Comparison of ENCODE assay signal across 13 cellular contexts in genomic region chr5:168301593-168302388, GRCh38. TPM values are rescaled to one million over a fixed set of nuclear protein-coding genes. Genes with fewer than 3 reads are reported as not detected.
DNase-seq lines count a peak whose midpoint lies in the region; ATAC-seq, FAIRE-seq and TF ChIP-seq lines count a peak whose summit lies in the region.
"Had no signal": no experiment of that assay in that cellular context is flagged by ENCODE, and none has a peak within 500 bp of the region (broad histone marks: within the 10 kb centered on the region; RNA-seq: fewer than 3 reads in every experiment).

No MANE protein-coding gene starts in this region.

- no peaks in the 10 kb centered on the region for H3K27me3 Mint-ChIP-seq in Calu3 (ENCODE audit: unreplicated experiment)

- H3K4me3 Mint-ChIP-seq in Calu3 (ENCODE audit: low read depth, unreplicated experiment), result peak overlapping the region; percentile 71
- H3K4me3 Mint-ChIP-seq: naive thymus-derived CD8-positive, alpha-beta T cell had no signal

- H3K36me3 ChIP-seq in bronchial epithelial cell (ENCODE audit: control insufficient read depth, insufficient read depth, low read length) (peaks cover 2% of the 10 kb centered on the region), mucosa of descending colon (ENCODE audit: low read depth) (no peaks in the 10 kb centered on the region)

- intact Hi-C loops in Calu3 (cut with micrococcal nuclease; ENCODE audit: unreplicated experiment), result loop anchor here (1.0 kb wide), 1 partner anchor 15 kb away; no protein-coding TSS in a partner anchor
- intact Hi-C loops in mucosa of descending colon (cut with DNase I, micrococcal nuclease), result no loop called here

- DNase-seq in Calu3, result peak; percentile 90
- DNase-seq in M059J (ENCODE audit: low read depth), result peak; percentile 88
- DNase-seq in bronchial epithelial cell (ENCODE audit: low read depth), result peak; percentile 95
- peak in 2 of 3 donors; percentile 49 to 64 for DNase-seq in mucosa of descending colon
- DNase-seq in superior temporal gyrus (ENCODE audit: extremely low spot score), result no peak
- no peak for DNase-seq in foreskin melanocyte
- DNase-seq: activated CD8-positive, alpha-beta memory T cell treated with anti-CD3 and anti-CD28 coated beads, Interleukin-2, amount 50 U/mL, for 4 hours; C1 segment of cervical spinal cord; hypothalamus; naive thymus-derived CD8-positive, alpha-beta T cell had no signal

- CTCF ChIA-PET in Calu3 (lab: Charles Lee), result interaction anchor here (0.7 to 3.5 kb wide), 13 partner anchors 10 to 1734 kb away, joined by 3 to 41 read pairs (median 8); partner anchors contain the start of gene WWC1

- peaks cover 8% of the 10 kb centered on the region for H3K4me1 ChIP-seq in mucosa of descending colon (ENCODE audit: low read depth)

- H3K36me3 Mint-ChIP-seq in Calu3 (ENCODE audit: insufficient read depth, unreplicated experiment), result peaks cover 71% of the 10 kb centered on the region
- H3K36me3 Mint-ChIP-seq: naive thymus-derived CD8-positive, alpha-beta T cell had no signal

- peaks cover 90% of the 10 kb centered on the region for H3K4me1 Mint-ChIP-seq in Calu3 (ENCODE audit: low read depth, unreplicated experiment)
- H3K4me1 Mint-ChIP-seq: naive thymus-derived CD8-positive, alpha-beta T cell had no signal

- H3K9me3 Mint-ChIP-seq in Calu3 (ENCODE audit: low read depth, unreplicated experiment), result no peaks in the 10 kb centered on the region

- FAIRE-seq in bronchial epithelial cell (lab: Jason Lieb, UNC), result peak; percentile 76
- FAIRE-seq: K562 had no signal

- TF ChIP-seq CTCF in Calu3 (IDR thresholded peaks at IDR 0.05; ENCODE audit: unreplicated experiment), result no peak
- no peak for TF ChIP-seq CTCF in bronchial epithelial cell (IDR thresholded peaks at IDR 0.05; ENCODE audit: insufficient read depth, low read length, severe bottlenecking)
- no peak for TF ChIP-seq CTCF in mucosa of descending colon (IDR thresholded peaks at IDR 0.05)

- H3K9me3 ChIP-seq in mucosa of descending colon, result no peaks in the 10 kb centered on the region

- peak; percentile 93 for ATAC-seq in mucosa of descending colon
- no peak for ATAC-seq in HG03460 (IDR thresholded peaks at IDR 0.05; ENCODE audit: unreplicated experiment)
- ATAC-seq in HG03521 (IDR thresholded peaks at IDR 0.05; ENCODE audit: unreplicated experiment), result no peak
- ATAC-seq: K562; naive thymus-derived CD8-positive, alpha-beta T cell had no signal

- no peak overlapping the region for H3K4me3 ChIP-seq in bronchial epithelial cell (ENCODE audit: low read depth, low read length)
- no peak overlapping the region for H3K4me3 ChIP-seq in mucosa of descending colon
- H3K4me3 ChIP-seq: K562 had no signal

- peak overlapping the region; percentile 97 for H3K27ac Mint-ChIP-seq in Calu3 (ENCODE audit: unreplicated experiment)
- H3K27ac Mint-ChIP-seq: naive thymus-derived CD8-positive, alpha-beta T cell had no signal

- BruUV-seq in Calu3 (replicated peaks; lab: Mats Ljungman, UMichigan), result no TSS peak

- no peaks in the 10 kb centered on the region for H3K27me3 ChIP-seq in bronchial epithelial cell (ENCODE audit: control insufficient read depth, insufficient read depth, low read length)

RNA-seq across cellular contexts. Expression of gene WWC1, which starts 10.3 kb away (rescaled TPM):
- total RNA-seq in Calu3 (2022), result 190 TPM in 2 replicates
- 6.1 and 9.7 TPM in 2 replicates for total RNA-seq in M059J (2014; rRNA removed; shearing (Covaris generic))
- 20.8 and 23.2 TPM in 2 replicates for total RNA-seq in bronchial epithelial cell
- total RNA-seq in mucosa of descending colon, result 10 to 100 TPM; 14.7 to 37.0 (median 17.2) TPM

Comparison
In these comparisons a context has a peak if more than half of its experiments do, and no peak if none do; other contexts are left out.
1. DNase-seq: peak in Calu3 (single experiment), M059J (single experiment), bronchial epithelial cell (single experiment) and mucosa of descending colon (2 of 3); none in superior temporal gyrus (single experiment) and foreskin melanocyte (single experiment).